12 cellular contexts compared by ENCODE assay signal in genomic region chr12:76531056-76531455, GRCh38.
"Had no signal": no experiment of that assay in that cellular context is flagged by ENCODE, and none has a peak within 500 bp of the region (broad histone marks: within the 10 kb centered on the region; RNA-seq: fewer than 3 reads in every experiment).

No MANE protein-coding gene starts in this region.

- H3K36me3 ChIP-seq: breast epithelium had no signal

- H3K4me1 ChIP-seq: breast epithelium, foreskin keratinocyte, parathyroid adenoma had no signal

- ATAC-seq: activated naive CD4-positive, alpha-beta T cell treated with anti-CD3 and anti-CD28 coated beads, Interleukin-2, amount 50 U/mL, for 72 hours; foreskin keratinocyte; T-cell had no signal

- H3K27me3 Mint-ChIP-seq: activated CD4-positive, alpha-beta T cell treated with anti-CD3 and anti-CD28 coated beads, Interleukin-2, amount 10 ng/mL, durations not matched to agents 24 days and 14 days; T-cell had no signal

- H3K9me3 Mint-ChIP-seq: activated CD4-positive, alpha-beta T cell treated with anti-CD3 and anti-CD28 coated beads, Interleukin-2, amount 10 ng/mL, durations not matched to agents 24 days and 14 days had no signal

- H3K27ac Mint-ChIP-seq: activated CD4-positive, alpha-beta T cell treated with anti-CD3 and anti-CD28 coated beads, Interleukin-2, amount 10 ng/mL, durations not matched to agents 24 days and 14 days; activated naive CD4-positive, alpha-beta T cell treated with anti-CD3 and anti-CD28 coated beads, Interleukin-2, amount 50 U/mL, for 72 hours; T-cell had no signal

- H3K27me3 ChIP-seq: breast epithelium, foreskin keratinocyte had no signal

- H3K4me3 ChIP-seq: breast epithelium, left ventricle myocardium inferior, skin epidermis had no signal

- H3K4me3 Mint-ChIP-seq: activated CD4-positive, alpha-beta T cell treated with anti-CD3 and anti-CD28 coated beads, Interleukin-2, amount 10 ng/mL, durations not matched to agents 24 days and 14 days had no signal

- H3K27ac ChIP-seq: breast epithelium, foreskin keratinocyte, left ventricle myocardium inferior, parathyroid adenoma, skin epidermis had no signal

- H3K9ac ChIP-seq: parathyroid adenoma had no signal

- H3K9me3 ChIP-seq: breast epithelium had no signal

- DNase-seq: activated CD4-positive, alpha-beta T cell treated with anti-CD3 and anti-CD28 coated beads, Interleukin-2, amount 10 ng/mL, durations not matched to agents 24 days and 14 days; anterior cingulate cortex; foreskin keratinocyte; head of caudate nucleus; left ventricle myocardium inferior; retina; T-cell; trophoblast cell had no signal
